In the genomic region with DNA sequence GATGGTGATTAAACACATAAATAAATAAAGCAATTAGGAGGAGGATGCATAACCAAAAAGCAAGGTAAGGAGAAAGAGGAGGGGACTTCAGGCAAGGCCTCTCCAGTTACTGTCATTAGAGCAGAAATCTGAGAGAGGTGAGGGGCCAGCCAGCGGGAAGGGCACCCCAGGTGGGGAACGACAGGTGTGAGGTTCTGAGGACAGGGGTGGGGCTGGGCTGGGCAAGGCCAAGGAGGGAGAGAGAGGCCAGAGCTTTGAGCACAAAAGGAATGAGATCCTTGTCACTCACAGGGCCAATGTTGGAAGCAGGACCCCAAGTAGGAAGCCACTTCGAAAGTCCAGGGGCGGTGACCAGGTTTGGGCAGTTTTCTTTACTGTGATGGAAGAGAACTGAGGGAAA, we compare ENCODE assay signal across 17 cellular contexts.
"Had no signal": no experiment of that assay in that cellular context is flagged by ENCODE, and none has a peak within 500 bp of the region (broad histone marks: within the 10 kb centered on the region; RNA-seq: fewer than 3 reads in every experiment).

No MANE protein-coding gene starts in this region.

- H3K4me3 Mint-ChIP-seq: dendritic cell treated with granulocyte-macrophage colony-stimulating factor and Interleukin-4, amounts not matched to agents 40 ng/mL and 50 ng/mL, for 4 days; effector memory CD8-positive, alpha-beta T cell; nephron; stimulated activated effector memory CD8-positive, alpha-beta T cell treated with anti-CD3 and anti-CD28 coated beads, Interleukin-12 subunit alpha, Interleukin-12 subunit beta, amount 100 ng/mL, for 72 hours had no signal

- H3K9ac ChIP-seq: parathyroid adenoma had no signal

- H3K27me3 ChIP-seq: right lobe of liver, suprapubic skin, tibial nerve had no signal

- H3K9me3 ChIP-seq: prostate gland, right lobe of liver, suprapubic skin had no signal

- H3K27ac Mint-ChIP-seq: dendritic cell treated with granulocyte-macrophage colony-stimulating factor and Interleukin-4, amounts not matched to agents 40 ng/mL and 50 ng/mL, for 4 days; effector memory CD8-positive, alpha-beta T cell; naive B cell had no signal

- H3K4me1 ChIP-seq: foreskin keratinocyte, right lobe of liver had no signal

- H3K27ac ChIP-seq: esophagus squamous epithelium, foreskin keratinocyte, parathyroid adenoma, prostate gland, right lobe of liver, suprapubic skin, tibial nerve had no signal

- H3K4me1 Mint-ChIP-seq: stimulated activated effector memory CD8-positive, alpha-beta T cell treated with anti-CD3 and anti-CD28 coated beads, Interleukin-12 subunit alpha, Interleukin-12 subunit beta, amount 100 ng/mL, for 72 hours had no signal

- H3K36me3 ChIP-seq: esophagus squamous epithelium, prostate gland, right lobe of liver, suprapubic skin, tibial nerve had no signal

- H3K4me3 ChIP-seq: esophagus squamous epithelium, prostate gland, right lobe of liver, suprapubic skin, tibial nerve had no signal

- DNase-seq: effector memory CD8-positive, alpha-beta T cell; esophagus squamous epithelium; foreskin keratinocyte; left colon; mesendoderm; naive B cell; stimulated activated CD4-positive, alpha-beta T cell treated with anti-CD3 and anti-CD28 coated beads, Interleukin-4, amount 100 ng/mL, for 1 hour; stimulated activated CD8-positive, alpha-beta memory T cell treated with anti-CD3 and anti-CD28 coated beads, Interleukin-4, amount 100 ng/mL, for 48 hours; stimulated activated naive CD8-positive, alpha-beta T cell treated with anti-CD3 and anti-CD28 coated beads, Interleukin-15, Interleukin-2, amounts not matched to agents 100 U/mL and 50 U/mL, for 24 hours had no signal

- H3K36me3 Mint-ChIP-seq: naive B cell had no signal
